9 cellular contexts compared by ENCODE assay signal in the genomic region with DNA sequence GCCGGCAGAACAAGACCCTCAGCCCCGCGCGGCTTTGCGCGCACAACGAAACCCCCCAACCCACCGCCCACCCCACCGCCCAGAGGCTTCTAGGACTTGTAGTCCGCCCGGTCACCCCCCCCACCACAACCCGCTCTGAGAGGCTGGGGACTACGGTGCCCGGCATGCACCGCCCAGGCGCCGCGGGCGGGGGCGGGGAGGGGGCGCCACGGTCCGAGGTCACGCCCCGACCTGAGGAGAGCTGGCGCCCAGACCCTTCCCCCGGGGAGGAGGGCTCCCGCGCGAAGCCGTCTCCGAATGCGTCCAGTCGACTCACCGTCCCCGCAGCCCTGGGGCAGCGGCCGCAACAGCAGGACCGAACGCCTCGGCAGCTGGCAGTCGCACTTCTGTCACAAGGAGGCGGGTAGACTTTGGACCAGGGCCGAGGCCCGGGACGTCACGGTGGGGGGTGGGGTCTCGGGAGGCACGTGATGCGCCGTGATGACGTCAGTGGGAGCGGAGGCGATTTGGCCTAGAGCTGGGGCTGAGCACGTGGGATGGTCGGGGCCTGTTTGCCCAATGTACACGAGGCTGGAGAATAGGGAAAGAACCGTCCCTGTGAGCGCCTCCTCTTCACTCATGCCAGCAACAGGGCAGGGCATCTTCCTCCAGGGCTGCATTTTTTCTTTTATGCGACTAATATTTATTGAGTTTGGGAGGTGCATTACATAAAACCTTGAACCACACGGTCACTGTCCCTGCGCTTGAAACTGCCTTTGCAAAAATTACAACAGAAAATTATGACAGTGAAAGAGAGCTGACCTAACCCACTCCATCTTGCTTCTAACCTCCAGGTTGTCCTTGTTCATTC.
DNase-seq lines count a peak whose midpoint lies in the region; ATAC-seq lines count a peak whose summit lies in the region.
"Had no signal": no experiment of that assay in that cellular context is flagged by ENCODE, and none has a peak within 500 bp of the region (broad histone marks: within the 10 kb centered on the region; RNA-seq: fewer than 3 reads in every experiment).

Gene CDIP1, minus strand, starts transcription at position 388 of the 850 bp plus-strand sequence. CDS start 24,643 bp downstream, outside the sequence.

- H3K27ac Mint-ChIP-seq in central memory CD8-positive, alpha-beta T cell (ENCODE audit: low read depth), result peak within 1 kb of the TSS; percentile 41

- H3K4me1 Mint-ChIP-seq in central memory CD8-positive, alpha-beta T cell, result peaks cover 31% of the 10 kb centered on the region

- peaks cover 13% of the 10 kb centered on the region for H3K36me3 Mint-ChIP-seq in central memory CD8-positive, alpha-beta T cell (ENCODE audit: insufficient read depth)

- no peaks in the 10 kb centered on the region for H3K27me3 Mint-ChIP-seq in central memory CD8-positive, alpha-beta T cell

- DNase-seq in 8988T, result peak; percentile 63
- DNase-seq in NCI-H2227 treated with DMSO at 0.1 percent for 48 hours (lab: John Stamatoyannopoulos, UW), result peak; percentile 92
- peak; percentile 83 to 86 for DNase-seq in central memory CD8-positive, alpha-beta T cell (ENCODE audit: low spot score in 2 of 2)
- peak; percentile 95 for DNase-seq in inferior parietal cortex (ENCODE audit: extremely low spot score)
- peak; percentile 77 for DNase-seq in smooth muscle cell of the brain vasculature (ENCODE audit: low read depth, low spot score)
- DNase-seq: DND-41 had no signal

- peaks cover 5% of the 10 kb centered on the region for H3K9me3 Mint-ChIP-seq in central memory CD8-positive, alpha-beta T cell

- peak within 1 kb of the TSS; percentile 75 for H3K4me3 Mint-ChIP-seq in central memory CD8-positive, alpha-beta T cell

- ATAC-seq in GM18858 (IDR thresholded peaks at IDR 0.05; ENCODE audit: unreplicated experiment) (peak; percentile 50), HG03108 (IDR thresholded peaks at IDR 0.05; ENCODE audit: unreplicated experiment) (peak; percentile 55)
- ATAC-seq in activated CD4-positive, CD25-positive, alpha-beta regulatory T cell treated with anti-CD3 and anti-CD28 coated beads, Interleukin-2, amount 50 U/mL, for 24 hours, result peak; percentile 86 to 88
- peak; percentile 87 for ATAC-seq in central memory CD8-positive, alpha-beta T cell (replicated peaks; ENCODE audit: extremely low read depth, poor library complexity, severe bottlenecking)

Comparison
In these comparisons a context has a peak if more than half of its experiments do, and no peak if none do; other contexts are left out.
1. Peak in every context shown above with its lines: DNase-seq and ATAC-seq.